In the genomic region with DNA sequence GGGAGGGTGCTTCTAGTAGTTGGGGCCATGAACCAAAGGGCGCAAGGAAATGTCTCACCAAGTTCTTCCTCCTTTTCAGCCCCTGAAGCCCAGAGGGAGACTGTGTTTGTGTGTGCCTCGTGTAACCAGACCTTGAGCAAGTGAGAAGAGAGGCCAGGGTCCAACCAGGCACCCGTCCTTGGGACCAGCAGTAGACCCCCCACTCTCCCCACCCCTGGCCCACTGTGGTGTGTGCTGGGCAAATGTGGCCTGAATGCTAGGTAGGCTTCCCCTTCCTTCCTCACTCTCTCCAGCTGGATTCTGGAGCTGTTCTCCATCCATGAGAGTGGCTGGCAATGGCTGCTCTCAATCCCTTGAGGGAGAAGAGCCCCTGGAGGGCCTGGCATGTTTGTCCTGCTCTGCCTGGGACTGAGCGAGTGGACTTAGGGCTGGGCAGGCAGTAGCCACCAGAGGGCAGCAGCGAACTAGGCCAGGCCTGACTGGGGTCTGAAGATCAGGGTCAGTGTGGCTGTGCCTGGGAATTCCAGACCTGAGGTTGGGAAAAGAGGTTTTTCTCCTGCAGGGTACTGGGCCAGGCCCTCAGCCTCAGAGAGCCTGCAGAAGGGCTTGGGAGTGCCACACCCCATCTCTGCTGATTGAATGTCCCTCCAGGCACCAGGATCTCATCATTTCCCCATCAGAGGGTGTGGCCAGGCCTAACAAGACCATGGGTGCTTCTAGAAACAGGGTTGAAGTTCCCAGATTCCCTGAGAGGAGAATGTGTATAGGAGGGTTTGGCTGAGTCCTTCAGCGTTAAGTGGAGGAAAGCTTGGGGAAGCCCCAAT, we compare ENCODE assay signal across 1 cellular context.
TF ChIP-seq lines count a peak whose summit lies in the region.

No MANE protein-coding gene starts in this region.

TF ChIP-seq in HepG2, 621 proteins besides CTCF, POLR2A, EP300 and RAD21 (continues in another document):
- no peak for TF ChIP-seq HOXD1 (CRISPR knock-in tag; IDR thresholded peaks at IDR 0.05)
- no peak for TF ChIP-seq ZNF780A (CRISPR knock-in tag; IDR thresholded peaks at IDR 0.05)
- TF ChIP-seq ZNF292 (CRISPR knock-in tag; IDR thresholded peaks at IDR 0.05; ENCODE audit: borderline replicate concordance, low read depth), result no peak
- no peak for TF ChIP-seq ZNF329 (CRISPR knock-in tag; IDR thresholded peaks at IDR 0.05; ENCODE audit: low read depth)
- TF ChIP-seq ZNF138 (CRISPR knock-in tag; IDR thresholded peaks at IDR 0.05; ENCODE audit: low read depth), result no peak
- no peak for TF ChIP-seq ZEB1 (IDR thresholded peaks at IDR 0.05; ENCODE audit: insufficient replicate concordance, low read depth)
- TF ChIP-seq KLF12 (CRISPR knock-in tag; IDR thresholded peaks at IDR 0.05; ENCODE audit: borderline replicate concordance), result no peak
- TF ChIP-seq KAT7 (CRISPR knock-in tag; IDR thresholded peaks at IDR 0.05; ENCODE audit: borderline replicate concordance), result no peak
- TF ChIP-seq, protein P1, sequence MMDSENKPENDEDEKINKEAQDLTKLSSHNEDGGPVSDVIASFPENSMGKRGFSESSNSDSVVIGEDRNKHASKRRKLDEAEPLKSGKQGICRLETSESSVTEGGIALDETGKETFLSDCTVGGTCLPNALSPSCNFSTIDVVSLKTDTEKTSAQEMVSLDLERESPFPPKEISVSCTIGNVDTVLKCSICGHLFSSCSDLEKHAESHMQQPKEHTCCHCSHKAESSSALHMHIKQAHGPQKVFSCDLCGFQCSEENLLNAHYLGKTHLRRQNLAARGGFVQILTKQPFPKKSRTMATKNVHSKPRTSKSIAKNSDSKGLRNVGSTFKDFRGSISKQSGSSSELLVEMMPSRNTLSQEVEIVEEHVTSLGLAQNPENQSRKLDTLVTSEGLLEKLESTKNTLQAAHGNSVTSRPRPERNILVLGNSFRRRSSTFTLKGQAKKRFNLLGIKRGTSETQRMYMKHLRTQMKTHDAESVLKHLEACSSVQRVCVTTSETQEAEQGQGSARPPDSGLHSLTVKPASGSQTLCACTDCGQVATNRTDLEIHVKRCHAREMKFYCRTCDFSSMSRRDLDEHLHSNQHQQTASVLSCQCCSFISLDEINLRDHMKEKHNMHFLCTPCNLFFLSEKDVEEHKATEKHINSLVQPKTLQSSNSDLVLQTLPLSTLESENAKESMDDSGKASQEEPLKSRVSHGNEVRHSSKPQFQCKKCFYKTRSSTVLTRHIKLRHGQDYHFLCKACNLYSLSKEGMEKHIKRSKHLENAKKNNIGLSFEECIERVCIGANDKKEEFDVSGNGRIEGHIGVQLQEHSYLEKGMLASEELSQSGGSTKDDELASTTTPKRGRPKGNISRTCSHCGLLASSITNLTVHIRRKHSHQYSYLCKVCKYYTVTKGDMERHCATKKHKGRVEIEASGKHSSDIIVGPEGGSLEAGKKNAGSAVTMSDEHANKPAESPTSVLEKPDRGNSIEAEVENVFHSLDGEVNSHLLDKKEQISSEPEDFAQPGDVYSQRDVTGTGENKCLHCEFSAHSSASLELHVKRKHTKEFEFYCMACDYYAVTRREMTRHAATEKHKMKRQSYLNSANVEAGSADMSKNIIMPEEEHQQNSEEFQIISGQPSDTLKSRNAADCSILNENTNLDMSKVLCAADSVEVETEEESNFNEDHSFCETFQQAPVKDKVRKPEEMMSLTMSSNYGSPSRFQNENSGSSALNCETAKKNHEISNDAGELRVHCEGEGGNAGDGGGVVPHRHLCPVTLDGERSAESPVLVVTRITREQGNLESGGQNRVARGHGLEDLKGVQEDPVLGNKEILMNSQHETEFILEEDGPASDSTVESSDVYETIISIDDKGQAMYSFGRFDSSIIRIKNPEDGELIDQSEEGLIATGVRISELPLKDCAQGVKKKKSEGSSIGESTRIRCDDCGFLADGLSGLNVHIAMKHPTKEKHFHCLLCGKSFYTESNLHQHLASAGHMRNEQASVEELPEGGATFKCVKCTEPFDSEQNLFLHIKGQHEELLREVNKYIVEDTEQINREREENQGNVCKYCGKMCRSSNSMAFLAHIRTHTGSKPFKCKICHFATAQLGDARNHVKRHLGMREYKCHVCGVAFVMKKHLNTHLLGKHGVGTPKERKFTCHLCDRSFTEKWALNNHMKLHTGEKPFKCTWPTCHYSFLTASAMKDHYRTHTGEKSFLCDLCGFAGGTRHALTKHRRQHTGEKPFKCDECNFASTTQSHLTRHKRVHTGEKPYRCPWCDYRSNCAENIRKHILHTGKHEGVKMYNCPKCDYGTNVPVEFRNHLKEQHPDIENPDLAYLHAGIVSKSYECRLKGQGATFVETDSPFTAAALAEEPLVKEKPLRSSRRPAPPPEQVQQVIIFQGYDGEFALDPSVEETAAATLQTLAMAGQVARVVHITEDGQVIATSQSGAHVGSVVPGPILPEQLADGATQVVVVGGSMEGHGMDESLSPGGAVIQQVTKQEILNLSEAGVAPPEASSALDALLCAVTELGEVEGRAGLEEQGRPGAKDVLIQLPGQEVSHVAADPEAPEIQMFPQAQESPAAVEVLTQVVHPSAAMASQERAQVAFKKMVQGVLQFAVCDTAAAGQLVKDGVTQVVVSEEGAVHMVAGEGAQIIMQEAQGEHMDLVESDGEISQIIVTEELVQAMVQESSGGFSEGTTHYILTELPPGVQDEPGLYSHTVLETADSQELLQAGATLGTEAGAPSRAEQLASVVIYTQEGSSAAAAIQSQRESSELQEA (CRISPR knock-in tag; IDR thresholded peaks at IDR 0.05; ENCODE audit: not compliant biosample characterization), result peak; percentile 51
- TF ChIP-seq RFX5 (IDR thresholded peaks at IDR 0.05; ENCODE audit: low read depth, low read length), result no peak
- TF ChIP-seq, protein P2, sequence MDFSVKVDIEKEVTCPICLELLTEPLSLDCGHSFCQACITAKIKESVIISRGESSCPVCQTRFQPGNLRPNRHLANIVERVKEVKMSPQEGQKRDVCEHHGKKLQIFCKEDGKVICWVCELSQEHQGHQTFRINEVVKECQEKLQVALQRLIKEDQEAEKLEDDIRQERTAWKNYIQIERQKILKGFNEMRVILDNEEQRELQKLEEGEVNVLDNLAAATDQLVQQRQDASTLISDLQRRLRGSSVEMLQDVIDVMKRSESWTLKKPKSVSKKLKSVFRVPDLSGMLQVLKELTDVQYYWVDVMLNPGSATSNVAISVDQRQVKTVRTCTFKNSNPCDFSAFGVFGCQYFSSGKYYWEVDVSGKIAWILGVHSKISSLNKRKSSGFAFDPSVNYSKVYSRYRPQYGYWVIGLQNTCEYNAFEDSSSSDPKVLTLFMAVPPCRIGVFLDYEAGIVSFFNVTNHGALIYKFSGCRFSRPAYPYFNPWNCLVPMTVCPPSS (IDR thresholded peaks at IDR 0.05), result no peak
- TF ChIP-seq SRSF9 (IDR thresholded peaks at IDR 0.05; ENCODE audit: borderline replicate concordance, insufficient read depth, low read depth, low read length, poor library complexity, severe bottlenecking), result no peak
- TF ChIP-seq, protein P3, sequence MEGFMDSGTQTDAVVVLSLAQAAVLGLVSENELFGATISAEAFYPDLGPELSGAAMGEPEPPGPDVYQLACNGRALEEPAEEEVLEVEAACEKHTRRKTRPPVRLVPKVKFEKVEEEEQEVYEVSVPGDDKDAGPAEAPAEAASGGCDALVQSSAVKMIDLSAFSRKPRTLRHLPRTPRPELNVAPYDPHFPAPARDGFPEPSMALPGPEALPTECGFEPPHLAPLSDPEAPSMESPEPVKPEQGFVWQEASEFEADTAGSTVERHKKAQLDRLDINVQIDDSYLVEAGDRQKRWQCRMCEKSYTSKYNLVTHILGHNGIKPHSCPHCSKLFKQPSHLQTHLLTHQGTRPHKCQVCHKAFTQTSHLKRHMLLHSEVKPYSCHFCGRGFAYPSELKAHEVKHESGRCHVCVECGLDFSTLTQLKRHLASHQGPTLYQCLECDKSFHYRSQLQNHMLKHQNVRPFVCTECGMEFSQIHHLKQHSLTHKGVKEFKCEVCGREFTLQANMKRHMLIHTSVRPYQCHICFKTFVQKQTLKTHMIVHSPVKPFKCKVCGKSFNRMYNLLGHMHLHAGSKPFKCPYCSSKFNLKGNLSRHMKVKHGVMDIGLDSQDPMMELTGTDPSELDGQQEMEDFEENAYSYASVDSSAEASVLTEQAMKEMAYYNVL (CRISPR knock-in tag; IDR thresholded peaks at IDR 0.05; ENCODE audit: borderline replicate concordance), result no peak
- TF ChIP-seq HMG20A (CRISPR knock-in tag; IDR thresholded peaks at IDR 0.05; ENCODE audit: borderline replicate concordance), result 0 out of 2 replicates have a peak, but pooled peaks have one; percentile 22
- TF ChIP-seq, protein P4, sequence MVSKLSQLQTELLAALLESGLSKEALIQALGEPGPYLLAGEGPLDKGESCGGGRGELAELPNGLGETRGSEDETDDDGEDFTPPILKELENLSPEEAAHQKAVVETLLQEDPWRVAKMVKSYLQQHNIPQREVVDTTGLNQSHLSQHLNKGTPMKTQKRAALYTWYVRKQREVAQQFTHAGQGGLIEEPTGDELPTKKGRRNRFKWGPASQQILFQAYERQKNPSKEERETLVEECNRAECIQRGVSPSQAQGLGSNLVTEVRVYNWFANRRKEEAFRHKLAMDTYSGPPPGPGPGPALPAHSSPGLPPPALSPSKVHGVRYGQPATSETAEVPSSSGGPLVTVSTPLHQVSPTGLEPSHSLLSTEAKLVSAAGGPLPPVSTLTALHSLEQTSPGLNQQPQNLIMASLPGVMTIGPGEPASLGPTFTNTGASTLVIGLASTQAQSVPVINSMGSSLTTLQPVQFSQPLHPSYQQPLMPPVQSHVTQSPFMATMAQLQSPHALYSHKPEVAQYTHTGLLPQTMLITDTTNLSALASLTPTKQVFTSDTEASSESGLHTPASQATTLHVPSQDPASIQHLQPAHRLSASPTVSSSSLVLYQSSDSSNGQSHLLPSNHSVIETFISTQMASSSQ (IDR thresholded peaks at IDR 0.05; ENCODE audit: low read depth), result no peak
- TF ChIP-seq, protein P4 (CRISPR knock-in tag; IDR thresholded peaks at IDR 0.05; ENCODE audit: borderline replicate concordance), result no peak
- TF ChIP-seq, protein P5, sequence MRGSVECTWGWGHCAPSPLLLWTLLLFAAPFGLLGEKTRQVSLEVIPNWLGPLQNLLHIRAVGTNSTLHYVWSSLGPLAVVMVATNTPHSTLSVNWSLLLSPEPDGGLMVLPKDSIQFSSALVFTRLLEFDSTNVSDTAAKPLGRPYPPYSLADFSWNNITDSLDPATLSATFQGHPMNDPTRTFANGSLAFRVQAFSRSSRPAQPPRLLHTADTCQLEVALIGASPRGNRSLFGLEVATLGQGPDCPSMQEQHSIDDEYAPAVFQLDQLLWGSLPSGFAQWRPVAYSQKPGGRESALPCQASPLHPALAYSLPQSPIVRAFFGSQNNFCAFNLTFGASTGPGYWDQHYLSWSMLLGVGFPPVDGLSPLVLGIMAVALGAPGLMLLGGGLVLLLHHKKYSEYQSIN (CRISPR knock-in tag; IDR thresholded peaks at IDR 0.05; ENCODE audit: borderline replicate concordance), result no peak
- TF ChIP-seq EED (CRISPR knock-in tag; IDR thresholded peaks at IDR 0.05), result no peak
- no peak for TF ChIP-seq ZNF550 (CRISPR knock-in tag; IDR thresholded peaks at IDR 0.05; ENCODE audit: borderline replicate concordance)
- TF ChIP-seq WIZ (CRISPR knock-in tag; IDR thresholded peaks at IDR 0.05), result no peak
- TF ChIP-seq REL (CRISPR knock-in tag; conservative IDR thresholded peaks at IDR 0.05), result no peak
- no peak for TF ChIP-seq ZNF841 (CRISPR knock-in tag; IDR thresholded peaks at IDR 0.05; ENCODE audit: borderline replicate concordance)
- TF ChIP-seq ZNF746 (CRISPR knock-in tag; IDR thresholded peaks at IDR 0.05), result no peak
- peak; percentile 36; the same call in 1 of the 2 replicates for TF ChIP-seq ZNF788 (CRISPR knock-in tag; IDR thresholded peaks at IDR 0.05; ENCODE audit: borderline replicate concordance)
- no peak for TF ChIP-seq ZNF253 (CRISPR knock-in tag; IDR thresholded peaks at IDR 0.05; ENCODE audit: borderline replicate concordance)
- TF ChIP-seq TOE1 (CRISPR knock-in tag; IDR thresholded peaks at IDR 0.05), result no peak
- no peak for TF ChIP-seq XBP1 (CRISPR knock-in tag; IDR thresholded peaks at IDR 0.05)
- no peak for TF ChIP-seq EEA1 (CRISPR knock-in tag; IDR thresholded peaks at IDR 0.05; ENCODE audit: borderline replicate concordance)
- TF ChIP-seq, protein P6, sequence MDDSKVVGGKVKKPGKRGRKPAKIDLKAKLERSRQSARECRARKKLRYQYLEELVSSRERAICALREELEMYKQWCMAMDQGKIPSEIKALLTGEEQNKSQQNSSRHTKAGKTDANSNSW (CRISPR knock-in tag; IDR thresholded peaks at IDR 0.05; ENCODE audit: borderline replicate concordance), result no peak
- no peak for TF ChIP-seq RORA (CRISPR knock-in tag; IDR thresholded peaks at IDR 0.05)
- no peak for TF ChIP-seq SATB2 (CRISPR knock-in tag; IDR thresholded peaks at IDR 0.05)
- TF ChIP-seq SNRNP70 (IDR thresholded peaks at IDR 0.05; ENCODE audit: low read depth, low read length), result no peak
- peak; percentile 76 for TF ChIP-seq GATAD2A (CRISPR knock-in tag; IDR thresholded peaks at IDR 0.05)
- TF ChIP-seq, protein P7, sequence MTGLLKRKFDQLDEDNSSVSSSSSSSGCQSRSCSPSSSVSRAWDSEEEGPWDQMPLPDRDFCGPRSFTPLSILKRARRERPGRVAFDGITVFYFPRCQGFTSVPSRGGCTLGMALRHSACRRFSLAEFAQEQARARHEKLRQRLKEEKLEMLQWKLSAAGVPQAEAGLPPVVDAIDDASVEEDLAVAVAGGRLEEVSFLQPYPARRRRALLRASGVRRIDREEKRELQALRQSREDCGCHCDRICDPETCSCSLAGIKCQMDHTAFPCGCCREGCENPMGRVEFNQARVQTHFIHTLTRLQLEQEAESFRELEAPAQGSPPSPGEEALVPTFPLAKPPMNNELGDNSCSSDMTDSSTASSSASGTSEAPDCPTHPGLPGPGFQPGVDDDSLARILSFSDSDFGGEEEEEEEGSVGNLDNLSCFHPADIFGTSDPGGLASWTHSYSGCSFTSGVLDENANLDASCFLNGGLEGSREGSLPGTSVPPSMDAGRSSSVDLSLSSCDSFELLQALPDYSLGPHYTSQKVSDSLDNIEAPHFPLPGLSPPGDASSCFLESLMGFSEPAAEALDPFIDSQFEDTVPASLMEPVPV (CRISPR knock-in tag; IDR thresholded peaks at IDR 0.05), result no peak
- TF ChIP-seq NFRKB (IDR thresholded peaks at IDR 0.05), result no peak
- no peak for TF ChIP-seq ZNF615 (CRISPR knock-in tag; IDR thresholded peaks at IDR 0.05; ENCODE audit: borderline replicate concordance)
- TF ChIP-seq ZFP82 (CRISPR knock-in tag; IDR thresholded peaks at IDR 0.05; ENCODE audit: borderline replicate concordance), result no peak
- TF ChIP-seq XRCC5 (optimal IDR thresholded peaks at IDR 0.05; ENCODE audit: low read length), result peak; percentile 95
- no peak for TF ChIP-seq NONO (IDR thresholded peaks at IDR 0.05)
- TF ChIP-seq NONO (CRISPR knock-in tag; conservative IDR thresholded peaks at IDR 0.05), result no peak
- TF ChIP-seq ZNF773 (CRISPR knock-in tag; IDR thresholded peaks at IDR 0.05; ENCODE audit: borderline replicate concordance), result no peak
